In genomic region chr10:7233259-7233991, GRCh38 we compare ENCODE assay signal across 14 cellular contexts.
DNase-seq lines count a peak whose midpoint lies in the region; TF ChIP-seq lines count a peak whose summit lies in the region.
"Had no signal": no experiment of that assay in that cellular context is flagged by ENCODE, and none has a peak within 500 bp of the region (broad histone marks: within the 10 kb centered on the region; RNA-seq: fewer than 3 reads in every experiment).

No MANE protein-coding gene starts in this region.

- CTCF ChIA-PET in activated naive CD4-positive, alpha-beta T cell treated with anti-CD3 and anti-CD28 coated beads, Interleukin-2, amount 10 ng/mL, durations not matched to agents 7 days and 5 days (lab: Charles Lee), result interaction anchor here (0.6 to 1.2 kb wide), 3 partner anchors 10 to 379 kb away, joined by 3 read pairs; no protein-coding TSS in a partner anchor
- CTCF ChIA-PET in activated naive CD4-positive, alpha-beta T cell treated with anti-CD3 and anti-CD28 coated beads for 36 hours (lab: Charles Lee), result no interaction called here

- H3K9me3 ChIP-seq in liver (ENCODE audit: control insufficient read depth in 4 of 4, low read length in 3 of 4), result peaks cover 0 to 7% (median 0%) of the 10 kb centered on the region in 4 donors
- H3K9me3 ChIP-seq in thyroid gland, result no peaks in the 10 kb centered on the region

- H3K36me3 Mint-ChIP-seq in activated naive CD4-positive, alpha-beta T cell treated with anti-CD3 and anti-CD28 coated beads, Interleukin-2, amount 10 ng/mL, durations not matched to agents 7 days and 5 days, result peaks cover 63% of the 10 kb centered on the region
- H3K36me3 Mint-ChIP-seq in activated naive CD4-positive, alpha-beta T cell treated with anti-CD3 and anti-CD28 coated beads for 36 hours (ENCODE audit: low read depth), result peaks cover 44% of the 10 kb centered on the region

- peak overlapping the region; percentile 46 for H3K27ac Mint-ChIP-seq in activated naive CD4-positive, alpha-beta T cell treated with anti-CD3 and anti-CD28 coated beads, Interleukin-2, amount 10 ng/mL, durations not matched to agents 7 days and 5 days
- H3K27ac Mint-ChIP-seq in activated naive CD4-positive, alpha-beta T cell treated with anti-CD3 and anti-CD28 coated beads for 36 hours, result no peak overlapping the region

- no peak overlapping the region for H3K4me3 Mint-ChIP-seq in activated naive CD4-positive, alpha-beta T cell treated with anti-CD3 and anti-CD28 coated beads, Interleukin-2, amount 10 ng/mL, durations not matched to agents 7 days and 5 days
- H3K4me3 Mint-ChIP-seq in activated naive CD4-positive, alpha-beta T cell treated with anti-CD3 and anti-CD28 coated beads for 36 hours, result no peak overlapping the region

- H3K9me3 Mint-ChIP-seq in activated naive CD4-positive, alpha-beta T cell treated with anti-CD3 and anti-CD28 coated beads, Interleukin-2, amount 10 ng/mL, durations not matched to agents 7 days and 5 days, result peaks cover 3% of the 10 kb centered on the region
- H3K9me3 Mint-ChIP-seq in activated naive CD4-positive, alpha-beta T cell treated with anti-CD3 and anti-CD28 coated beads for 36 hours, result peaks cover 9% of the 10 kb centered on the region

- H3K27me3 ChIP-seq in liver (ENCODE audit: control insufficient read depth in 4 of 4, insufficient read depth in 4 of 4, low read length in 3 of 4) (peaks cover 0 to 2% (median 0%) of the 10 kb centered on the region in 4 donors), thyroid gland (no peaks in the 10 kb centered on the region)

- intact Hi-C loops in activated naive CD4-positive, alpha-beta T cell treated with anti-CD3 and anti-CD28 coated beads for 36 hours (cut with micrococcal nuclease), result no loop called here
- intact Hi-C loops in thyroid gland (cut with DNase I), result no loop called here

- TF ChIP-seq RAD21 in liver (IDR thresholded peaks at IDR 0.05), result no peak

- H3K4me1 Mint-ChIP-seq in activated naive CD4-positive, alpha-beta T cell treated with anti-CD3 and anti-CD28 coated beads, Interleukin-2, amount 10 ng/mL, durations not matched to agents 7 days and 5 days, result peaks cover 38% of the 10 kb centered on the region
- H3K4me1 Mint-ChIP-seq in activated naive CD4-positive, alpha-beta T cell treated with anti-CD3 and anti-CD28 coated beads for 36 hours (ENCODE audit: low read depth), result peaks cover 8% of the 10 kb centered on the region

- no peaks in the 10 kb centered on the region for H3K36me3 ChIP-seq in liver (ENCODE audit: control insufficient read depth in 4 of 4, insufficient read depth in 3 of 4, low read depth in 1 of 4, low read length in 3 of 4)
- no peaks in the 10 kb centered on the region for H3K36me3 ChIP-seq in thyroid gland

- TF ChIP-seq CTCF in liver (IDR thresholded peaks at IDR 0.05; ENCODE audit: low read depth, low read length, missing input control), result no peak
- no peak for TF ChIP-seq CTCF in thyroid gland (IDR thresholded peaks at IDR 0.05)

- H3K4me1 ChIP-seq in liver (ENCODE audit: control insufficient read depth in 4 of 4, insufficient read depth in 4 of 4, low read length in 3 of 4), result peaks cover 0 to 5% (median 3%) of the 10 kb centered on the region in 4 donors
- H3K4me1 ChIP-seq in thyroid gland, result no peaks in the 10 kb centered on the region

- DNase-seq in activated naive CD4-positive, alpha-beta T cell treated with anti-CD3 and anti-CD28 coated beads, Interleukin-2, amount 10 ng/mL, durations not matched to agents 7 days and 5 days, result no peak
- DNase-seq in activated naive CD4-positive, alpha-beta T cell treated with anti-CD3 and anti-CD28 coated beads for 36 hours, result no peak
- peak; percentile 17 for DNase-seq in amniotic epithelial cell (ENCODE audit: low read depth)
- DNase-seq in thyroid gland, result peak; percentile 53
- no peak for DNase-seq in HuH-7 (ENCODE audit: low spot score)
- no peak for DNase-seq in NCI-H2196 (lab: John Stamatoyannopoulos, UW; ENCODE audit: unreplicated experiment)
- DNase-seq in NCI-H146 (lab: John Stamatoyannopoulos, UW), result no peak
- DNase-seq: activated T-cell treated with anti-CD3 and anti-CD28 coated beads for 4 hours, amniotic stem cell, cortex of kidney, Kasumi-1 had no signal

- H3K27me3 Mint-ChIP-seq in activated naive CD4-positive, alpha-beta T cell treated with anti-CD3 and anti-CD28 coated beads, Interleukin-2, amount 10 ng/mL, durations not matched to agents 7 days and 5 days, result no peaks in the 10 kb centered on the region
- no peaks in the 10 kb centered on the region for H3K27me3 Mint-ChIP-seq in activated naive CD4-positive, alpha-beta T cell treated with anti-CD3 and anti-CD28 coated beads for 36 hours (ENCODE audit: low read depth)

- WGBS in liver, result 23% methylated on average over 4 of the region's 4 CpGs
- WGBS in thyroid gland, 2 donors, result 60 to 61% methylated on average over 4 of the region's 4 CpGs

- H3K4me3 ChIP-seq in liver (ENCODE audit: low read depth in 1 of 3, low read length in 3 of 3) (no peak overlapping the region), thyroid gland (replicated peaks in 1 of 3) (no peak overlapping the region)
- H3K4me3 ChIP-seq: SK-N-MC had no signal

- H3K9ac ChIP-seq in liver (ENCODE audit: low read depth in 1 of 2, low read length in 2 of 2), result no peak overlapping the region

- no peak overlapping the region for H3K27ac ChIP-seq in liver (ENCODE audit: low read depth in 1 of 2, low read length in 2 of 2)
- no peak overlapping the region for H3K27ac ChIP-seq in thyroid gland
- H3K27ac ChIP-seq: HL-60, SK-N-MC had no signal

- TF ChIP-seq POLR2A in thyroid gland (IDR thresholded peaks at IDR 0.05), result no peak

TF ChIP-seq in liver, 16 proteins besides CTCF, POLR2A, EP300 and RAD21:
- TF ChIP-seq, protein P1, sequence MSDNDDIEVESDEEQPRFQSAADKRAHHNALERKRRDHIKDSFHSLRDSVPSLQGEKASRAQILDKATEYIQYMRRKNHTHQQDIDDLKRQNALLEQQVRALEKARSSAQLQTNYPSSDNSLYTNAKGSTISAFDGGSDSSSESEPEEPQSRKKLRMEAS (IDR thresholded peaks at IDR 0.05), result peak; percentile 5
- no peak for TF ChIP-seq ZBTB33 (IDR thresholded peaks at IDR 0.05)
- peak; percentile 24 for TF ChIP-seq REST (IDR thresholded peaks at IDR 0.05)
- TF ChIP-seq HNF4G (IDR thresholded peaks at IDR 0.05), result no peak
- TF ChIP-seq EGR1 (IDR thresholded peaks at IDR 0.05; ENCODE audit: low read depth in 2 of 2), result no peak
- TF ChIP-seq JUND (IDR thresholded peaks at IDR 0.05), result peak in 1 of 2 donors; percentile 49
- TF ChIP-seq YY1 (IDR thresholded peaks at IDR 0.05), result no peak
- TF ChIP-seq TAF1 (conservative IDR thresholded peaks at IDR 0.05), result no peak
- no peak for TF ChIP-seq FOXA1 (IDR thresholded peaks at IDR 0.05)
- no peak for TF ChIP-seq NR2F2 (IDR thresholded peaks at IDR 0.05)
- no peak for TF ChIP-seq GABPA (IDR thresholded peaks at IDR 0.05 in 1 of 2, conservative IDR thresholded peaks at IDR 0.05 in 1 of 2)
- peak; percentile 55 for TF ChIP-seq FOXA2 (IDR thresholded peaks at IDR 0.05)
- TF ChIP-seq HNF4A (conservative IDR thresholded peaks at IDR 0.05), result peak; percentile 34 to 45
- peak; percentile 77 for TF ChIP-seq ATF3 (IDR thresholded peaks at IDR 0.05)
- peak; percentile 38 for TF ChIP-seq SP1 (IDR thresholded peaks at IDR 0.05)
- TF ChIP-seq RXRA (IDR thresholded peaks at IDR 0.05), result peak; percentile 21 to 51

Comparison
In these comparisons a context has a peak if more than half of its experiments do, and no peak if none do; other contexts are left out.
1. DNase-seq: peak in amniotic epithelial cell (single experiment) and thyroid gland (2 of 2); none in activated naive CD4-positive, alpha-beta T cell treated with anti-CD3 and anti-CD28 coated beads, Interleukin-2, amount 10 ng/mL, durations not matched to agents 7 days and 5 days (single experiment), activated naive CD4-positive, alpha-beta T cell treated with anti-CD3 and anti-CD28 coated beads for 36 hours (single experiment), HuH-7 (single experiment), NCI-H2196 (single experiment) and NCI-H146 (single experiment).